In the genomic region with DNA sequence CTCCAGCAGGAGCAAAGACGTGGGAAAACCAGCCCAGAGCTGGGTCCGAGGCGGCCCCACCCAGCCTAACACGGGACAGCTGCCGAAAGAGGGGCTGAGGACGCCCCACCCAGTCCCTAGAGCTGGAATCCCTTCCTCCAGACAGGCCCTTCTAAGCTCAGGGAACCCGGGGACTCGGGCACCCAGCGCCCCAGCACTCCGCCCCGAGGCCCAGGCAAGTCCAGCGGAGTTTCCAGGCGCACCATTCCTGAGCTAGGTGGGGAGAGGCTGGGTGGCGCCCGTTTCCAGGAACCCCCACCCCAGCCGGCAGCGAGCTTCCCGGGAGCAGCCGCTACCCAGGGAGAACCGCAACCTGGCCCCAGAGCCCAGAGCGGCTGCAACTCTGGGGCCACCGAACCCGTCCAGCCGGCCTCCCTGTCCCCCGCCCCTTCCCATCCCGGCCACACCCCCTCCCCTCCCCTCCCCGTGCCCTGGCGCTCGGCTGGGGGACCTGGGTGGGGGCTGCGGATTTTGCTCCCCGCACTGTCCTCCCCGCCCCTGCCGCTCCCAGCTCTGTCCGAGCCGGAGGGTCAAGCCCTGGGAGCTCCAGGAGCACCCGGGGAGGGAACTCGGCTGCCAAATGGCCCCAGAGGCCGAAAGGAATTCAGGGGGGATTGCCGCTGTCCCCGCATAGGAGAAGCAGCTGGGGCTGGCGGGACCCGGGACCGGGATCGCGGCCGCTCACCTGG, we compare ENCODE assay signal across 9 cellular contexts. TPM values are rescaled to one million over a fixed set of nuclear protein-coding genes. Genes with fewer than 3 reads are reported as not detected.
DNase-seq lines count a peak whose midpoint lies in the region; ATAC-seq and TF ChIP-seq lines count a peak whose summit lies in the region.
"Had no signal": no experiment of that assay in that cellular context is flagged by ENCODE, and none has a peak within 500 bp of the region (broad histone marks: within the 10 kb centered on the region; RNA-seq: fewer than 3 reads in every experiment).

No MANE protein-coding gene starts in this region.

- TF ChIP-seq CTCF in AG09309 (IDR thresholded peaks at IDR 0.05; ENCODE audit: control insufficient read depth, insufficient read depth, low read depth, low read length, missing control alignments) (no peak), progenitor cell of endocrine pancreas (IDR thresholded peaks at IDR 0.05; ENCODE audit: unreplicated experiment) (no peak)

- intact Hi-C loops in cardiac septum (cut with DNase I) = loop anchor here (2.0 kb wide), 1 partner anchor 41 kb away; a partner anchor contains a TSS

- peak overlapping the region; percentile 97 for H3K27ac Mint-ChIP-seq in progenitor cell of endocrine pancreas

- H3K9me3 Mint-ChIP-seq in progenitor cell of endocrine pancreas (ENCODE audit: low read depth) = no peaks in the 10 kb centered on the region

- peak overlapping the region; percentile 38 for H3K4me3 ChIP-seq in AG09309 (ENCODE audit: control insufficient read depth, low read depth, low read length)

- ATAC-seq in GM19455 (IDR thresholded peaks at IDR 0.05; ENCODE audit: unreplicated experiment) = no peak

- DNase-seq in AG09309 (ENCODE audit: low read depth) = no peak
- DNase-seq in HPDE6-E6E7 (ENCODE audit: extremely low spot score) = peak; percentile 56
- peak; percentile 25 for DNase-seq in activated effector memory CD4-positive, alpha-beta T cell treated with Interleukin-2 at 50 U/mL for 16 hours
- DNase-seq in cardiac septum (ENCODE audit: low spot score) = peak; percentile 79
- peak; percentile 33 for DNase-seq in progenitor cell of endocrine pancreas (ENCODE audit: low spot score, unreplicated experiment)
- DNase-seq in ACHN = no peak
- DNase-seq in mucosa of gallbladder (ENCODE audit: low spot score) = no peak

- peaks cover 13% of the 10 kb centered on the region for H3K27me3 Mint-ChIP-seq in progenitor cell of endocrine pancreas

- H3K36me3 Mint-ChIP-seq in progenitor cell of endocrine pancreas (ENCODE audit: insufficient read depth) = peaks cover 3% of the 10 kb centered on the region

- peak overlapping the region; percentile 83 for H3K4me3 Mint-ChIP-seq in progenitor cell of endocrine pancreas (ENCODE audit: low read depth)

- in situ Hi-C loops in ACHN (cut with HindIII; ENCODE audit: low pct_ligation_motif_present, low pct_unique_long_range_greater_than_20kb, low sequenced_read_pairs) = no loop called here

- peaks cover 6% of the 10 kb centered on the region for H3K4me1 Mint-ChIP-seq in progenitor cell of endocrine pancreas (ENCODE audit: low read depth)

RNA-seq across cellular contexts. Expression of a gene that starts 0.5 kb away (rescaled TPM):
- 80.1 TPM for total RNA-seq in cardiac septum
- total RNA-seq in progenitor cell of endocrine pancreas = 125 and 134 TPM in 2 replicates
- 43.9 TPM for total RNA-seq in mucosa of gallbladder

RNA-seq across cellular contexts. Expression of a gene that starts 2.5 kb away (rescaled TPM):
- total RNA-seq in cardiac septum (2.2 TPM), progenitor cell of endocrine pancreas (0.12 and 0.58 TPM in 2 replicates), mucosa of gallbladder (16.2 TPM)

RNA-seq across cellular contexts. Expression of a gene that starts 18.1 kb away (rescaled TPM):
- total RNA-seq in cardiac septum = not detected
- total RNA-seq in progenitor cell of endocrine pancreas = not detected in 2 replicates
- not detected for total RNA-seq in mucosa of gallbladder
- total RNA-seq: glomerular endothelial cell had no signal

RNA-seq across cellular contexts. Expression of a gene that starts 40.3 kb away (rescaled TPM):
- total RNA-seq in cardiac septum = 116 TPM
- 50.5 and 51.5 TPM in 2 replicates for total RNA-seq in progenitor cell of endocrine pancreas
- 142 TPM for total RNA-seq in mucosa of gallbladder

RNA-seq across cellular contexts. Expression of a gene that starts 58.8 kb away (rescaled TPM):
- total RNA-seq in cardiac septum = 1.2 TPM
- total RNA-seq in progenitor cell of endocrine pancreas = 27.9 and 29.1 TPM in 2 replicates
- total RNA-seq in mucosa of gallbladder = 4.6 TPM

Comparison
In these comparisons a context has a peak if more than half of its experiments do, and no peak if none do; other contexts are left out.
1. DNase-seq: peak in HPDE6-E6E7 (single experiment), activated effector memory CD4-positive, alpha-beta T cell treated with Interleukin-2 at 50 U/mL for 16 hours (single experiment), cardiac septum (single experiment) and progenitor cell of endocrine pancreas (single experiment); none in AG09309 (single experiment), ACHN (single experiment) and mucosa of gallbladder (single experiment).